ENCODE assay signal across 16 cellular contexts in the genomic region with DNA sequence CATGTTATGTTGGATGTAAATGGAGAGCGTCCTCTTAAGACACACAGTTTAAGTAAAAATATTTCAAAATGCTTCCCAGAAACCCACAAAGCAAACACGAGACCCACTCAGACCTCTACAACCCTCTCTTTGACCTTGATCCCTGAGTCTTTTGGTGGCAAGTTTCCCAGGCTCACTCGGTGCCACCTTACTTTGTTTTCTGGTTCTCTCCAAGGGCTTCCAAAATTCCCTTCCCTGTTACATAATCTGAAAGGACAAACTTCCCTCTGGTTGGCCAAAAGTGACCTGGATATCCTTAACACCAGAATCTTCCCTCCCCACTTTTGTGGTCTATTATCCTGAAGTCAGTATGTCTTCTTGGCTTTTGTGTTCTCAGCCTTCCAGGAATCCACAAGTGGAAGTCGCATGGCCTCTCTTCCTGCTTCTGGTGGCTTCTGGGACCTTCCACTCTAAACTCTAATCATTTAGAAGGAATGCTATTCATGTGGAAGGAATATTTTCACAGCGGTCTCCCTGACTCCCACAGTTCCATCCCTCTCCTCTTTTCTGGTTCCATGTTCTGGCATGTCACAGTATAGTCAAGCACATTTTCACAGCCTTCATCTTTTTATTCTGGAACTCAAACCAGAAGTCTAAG. TPM values are rescaled to one million over a fixed set of nuclear protein-coding genes. Genes with fewer than 3 reads are reported as not detected.
"Had no signal": no experiment of that assay in that cellular context is flagged by ENCODE, and none has a peak within 500 bp of the region (broad histone marks: within the 10 kb centered on the region; RNA-seq: fewer than 3 reads in every experiment).

No MANE protein-coding gene starts in this region.

- H3K4me1 Mint-ChIP-seq: activated naive CD8-positive, alpha-beta T cell treated with anti-CD3 and anti-CD28 coated beads for 36 hours; T-cell had no signal

- H3K4me3 Mint-ChIP-seq: activated CD8-positive, alpha-beta T cell treated with anti-CD3 and anti-CD28 coated beads for 36 hours; activated naive CD8-positive, alpha-beta T cell treated with anti-CD3 and anti-CD28 coated beads for 36 hours; activated T-cell treated with anti-CD3 and anti-CD28 coated beads, Interleukin-2, amount 50 U/mL, for 72 hours; naive thymus-derived CD8-positive, alpha-beta T cell; T-cell had no signal

- H3K9me3 Mint-ChIP-seq: activated CD8-positive, alpha-beta T cell treated with anti-CD3 and anti-CD28 coated beads for 36 hours; activated naive CD8-positive, alpha-beta T cell treated with anti-CD3 and anti-CD28 coated beads for 36 hours; naive thymus-derived CD8-positive, alpha-beta T cell; T-cell had no signal

- DNase-seq: activated CD8-positive, alpha-beta memory T cell treated with anti-CD3 and anti-CD28 coated beads, Interleukin-2, amount 50 U/mL, for 4 hours; activated CD8-positive, alpha-beta T cell treated with anti-CD3 and anti-CD28 coated beads for 36 hours; activated gamma-delta T cell treated with Interleukin-2 at 50 U/mL for 16 hours; activated naive CD8-positive, alpha-beta T cell treated with anti-CD3 and anti-CD28 coated beads for 36 hours; activated T-cell treated with anti-CD3 and anti-CD28 coated beads, Interleukin-2, amount 50 U/mL, for 72 hours; anterior cingulate cortex; esophagus squamous epithelium; heart right ventricle; kidney; naive thymus-derived CD8-positive, alpha-beta T cell; ovary; stomach; T-cell had no signal

- H3K4me3 ChIP-seq: esophagus squamous epithelium, heart right ventricle, lung, ovary, stomach, thoracic aorta had no signal

- ATAC-seq: activated CD8-positive, alpha-beta T cell treated with anti-CD3 and anti-CD28 coated beads for 36 hours; activated T-cell treated with anti-CD3 and anti-CD28 coated beads, Interleukin-2, amount 50 U/mL, for 72 hours; heart right ventricle; naive thymus-derived CD8-positive, alpha-beta T cell; T-cell had no signal

- H3K27ac Mint-ChIP-seq: activated CD8-positive, alpha-beta T cell treated with anti-CD3 and anti-CD28 coated beads for 36 hours; activated naive CD8-positive, alpha-beta T cell treated with anti-CD3 and anti-CD28 coated beads for 36 hours; activated T-cell treated with anti-CD3 and anti-CD28 coated beads, Interleukin-2, amount 50 U/mL, for 72 hours; naive thymus-derived CD8-positive, alpha-beta T cell; T-cell had no signal

- H3K9me3 ChIP-seq: esophagus squamous epithelium, heart right ventricle, ovary, stomach, thoracic aorta had no signal

- H3K36me3 Mint-ChIP-seq: activated naive CD8-positive, alpha-beta T cell treated with anti-CD3 and anti-CD28 coated beads for 36 hours; T-cell had no signal

- H3K4me1 ChIP-seq: esophagus squamous epithelium, heart right ventricle, stomach had no signal

- H3K36me3 ChIP-seq: esophagus squamous epithelium, heart right ventricle, ovary, stomach, thoracic aorta had no signal

- H3K27me3 ChIP-seq: esophagus squamous epithelium, heart right ventricle, ovary, stomach had no signal

- H3K27ac ChIP-seq: esophagus squamous epithelium, heart right ventricle, ovary, stomach, thoracic aorta, VCaP had no signal

RNA-seq across cellular contexts. Expression of a gene that starts 7.5 kb away (rescaled TPM):
- total RNA-seq: naive thymus-derived CD8-positive, alpha-beta T cell had no signal
- polyA plus RNA-seq: naive thymus-derived CD8-positive, alpha-beta T cell had no signal
